In the genomic region with DNA sequence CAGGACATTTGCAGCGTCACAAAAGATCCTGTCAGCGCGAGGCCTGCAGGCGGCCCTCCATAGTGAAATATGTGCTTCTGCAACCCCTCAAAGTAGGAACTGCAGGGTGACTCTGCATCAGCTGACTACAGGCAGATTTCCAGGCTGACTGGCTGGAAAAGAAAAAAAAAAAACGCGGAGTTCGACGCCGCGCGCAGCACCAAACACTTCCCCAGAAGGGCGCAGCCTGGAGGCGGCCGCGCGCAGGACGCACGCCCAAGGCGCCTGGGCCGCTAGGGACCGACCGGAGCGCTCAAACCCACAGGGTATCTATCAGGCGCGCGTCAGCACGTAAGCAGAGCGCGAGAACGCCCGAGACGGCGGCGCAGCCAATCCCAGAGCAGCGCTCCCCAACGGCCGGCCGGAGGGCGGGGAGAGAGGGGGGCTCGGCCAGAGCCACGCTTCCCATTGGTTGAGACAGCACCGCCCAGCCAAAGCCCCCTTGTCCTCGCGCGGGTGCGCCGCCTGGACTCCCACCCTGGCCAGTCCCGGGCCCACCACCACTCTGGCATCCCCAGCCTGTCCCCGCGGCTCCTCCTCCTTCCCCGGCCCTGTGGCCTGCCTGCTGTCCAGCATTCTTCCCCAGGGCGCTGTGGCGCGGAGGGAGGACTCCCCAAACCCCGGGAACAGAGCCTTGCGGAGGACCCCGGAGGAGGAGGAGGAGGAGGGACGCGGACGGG, we compare ENCODE assay signal across 8 cellular contexts. TPM values are rescaled to one million over a fixed set of nuclear protein-coding genes. Genes with fewer than 3 reads are reported as not detected.
DNase-seq lines count a peak whose midpoint lies in the region; ATAC-seq and TF ChIP-seq lines count a peak whose summit lies in the region.

No MANE protein-coding gene starts in this region.

- peaks cover 6% of the 10 kb centered on the region for H3K27me3 Mint-ChIP-seq in endothelial cell (ENCODE audit: unreplicated experiment)
- H3K27me3 Mint-ChIP-seq in mesothelial cell of epicardium (ENCODE audit: low read depth) = peaks cover 31% of the 10 kb centered on the region

- peak overlapping the region; percentile 90 for H3K4me3 ChIP-seq in NT2/D1 (ENCODE audit: insufficient read length, low read depth)

- peaks cover 5% of the 10 kb centered on the region for H3K4me1 ChIP-seq in NT2/D1 (ENCODE audit: insufficient read depth, insufficient read length)

- no peaks in the 10 kb centered on the region; the same call in 1 of the 2 replicates for H3K9me3 ChIP-seq in NT2/D1 (ENCODE audit: insufficient read depth, low read length)

- peaks cover 5% of the 10 kb centered on the region for H3K27me3 ChIP-seq in NT2/D1 (ENCODE audit: insufficient read depth, insufficient read length)

- H3K9me3 Mint-ChIP-seq in endothelial cell (ENCODE audit: unreplicated experiment) = no peaks in the 10 kb centered on the region
- no peaks in the 10 kb centered on the region for H3K9me3 Mint-ChIP-seq in mesothelial cell of epicardium

- H3K4me1 Mint-ChIP-seq in endothelial cell (ENCODE audit: unreplicated experiment) (peaks cover 6% of the 10 kb centered on the region), mesothelial cell of epicardium (peaks cover 6% of the 10 kb centered on the region)

- DNase-seq in D341Med (ENCODE audit: low spot score) (peak; percentile 99), HUDEP-2 (lab: John Stamatoyannopoulos, UW; ENCODE audit: unreplicated experiment in 76 of 76) (peak; percentile 20 to 96 (median 92)), NT2/D1 (ENCODE audit: low read depth, low spot score) (peak; percentile 95), endothelial cell (ENCODE audit: low spot score) (peak; percentile 94), mesothelial cell of epicardium (ENCODE audit: low spot score in 2 of 2, unreplicated experiment in 2 of 2) (peak; percentile 93 to 94)
- DNase-seq in activated CD8-positive, alpha-beta memory T cell treated with anti-CD3 and anti-CD28 coated beads, Interleukin-2, amount 50 U/mL, for 4 hours = peak; percentile 93
- DNase-seq in stimulated activated CD8-positive, alpha-beta memory T cell treated with anti-CD3 and anti-CD28 coated beads, Interleukin-15, amount 100 ng/mL, for 4 hours (ENCODE audit: low read depth in 2 of 2) = peak; percentile 81 to 84

- H3K9ac ChIP-seq in NT2/D1 (ENCODE audit: insufficient read length, low read depth) = peak overlapping the region; percentile 92

- H3K4me3 Mint-ChIP-seq in endothelial cell (ENCODE audit: unreplicated experiment) (peak overlapping the region; percentile 86), mesothelial cell of epicardium (peak overlapping the region; percentile 75)

- H3K36me3 Mint-ChIP-seq in endothelial cell (ENCODE audit: low read depth, unreplicated experiment) = peaks cover 5% of the 10 kb centered on the region
- no peaks in the 10 kb centered on the region for H3K36me3 Mint-ChIP-seq in mesothelial cell of epicardium

- peak; percentile 97 for ATAC-seq in GM21390 (IDR thresholded peaks at IDR 0.05; ENCODE audit: unreplicated experiment)

- H3K36me3 ChIP-seq in NT2/D1 (ENCODE audit: insufficient read depth, insufficient read length, low read length) = no peaks in the 10 kb centered on the region

- TF ChIP-seq CTCF in endothelial cell (IDR thresholded peaks at IDR 0.05; ENCODE audit: unreplicated experiment) = no peak
- peak; percentile 17 for TF ChIP-seq CTCF in mesothelial cell of epicardium (IDR thresholded peaks at IDR 0.05; ENCODE audit: unreplicated experiment)

- H3K27ac Mint-ChIP-seq in endothelial cell (ENCODE audit: unreplicated experiment) = peak overlapping the region; percentile 10
- H3K27ac Mint-ChIP-seq in mesothelial cell of epicardium = peak overlapping the region; percentile 90

RNA-seq across cellular contexts. Expression of a gene that starts 1.0 kb away (rescaled TPM):
- total RNA-seq in endothelial cell (ENCODE audit: unreplicated experiment) = 4.7 TPM
- 14.0 to 14.9 TPM (median 14.7 TPM) in 3 replicates for total RNA-seq in mesothelial cell of epicardium

Comparison
In these comparisons a context has a peak if more than half of its experiments do, and no peak if none do; other contexts are left out.
1. Peak in every context shown above with its lines: DNase-seq, ATAC-seq and H3K4me3 ChIP-seq.